Comparison of ENCODE assay signal across 1 cellular context in the genomic region with DNA sequence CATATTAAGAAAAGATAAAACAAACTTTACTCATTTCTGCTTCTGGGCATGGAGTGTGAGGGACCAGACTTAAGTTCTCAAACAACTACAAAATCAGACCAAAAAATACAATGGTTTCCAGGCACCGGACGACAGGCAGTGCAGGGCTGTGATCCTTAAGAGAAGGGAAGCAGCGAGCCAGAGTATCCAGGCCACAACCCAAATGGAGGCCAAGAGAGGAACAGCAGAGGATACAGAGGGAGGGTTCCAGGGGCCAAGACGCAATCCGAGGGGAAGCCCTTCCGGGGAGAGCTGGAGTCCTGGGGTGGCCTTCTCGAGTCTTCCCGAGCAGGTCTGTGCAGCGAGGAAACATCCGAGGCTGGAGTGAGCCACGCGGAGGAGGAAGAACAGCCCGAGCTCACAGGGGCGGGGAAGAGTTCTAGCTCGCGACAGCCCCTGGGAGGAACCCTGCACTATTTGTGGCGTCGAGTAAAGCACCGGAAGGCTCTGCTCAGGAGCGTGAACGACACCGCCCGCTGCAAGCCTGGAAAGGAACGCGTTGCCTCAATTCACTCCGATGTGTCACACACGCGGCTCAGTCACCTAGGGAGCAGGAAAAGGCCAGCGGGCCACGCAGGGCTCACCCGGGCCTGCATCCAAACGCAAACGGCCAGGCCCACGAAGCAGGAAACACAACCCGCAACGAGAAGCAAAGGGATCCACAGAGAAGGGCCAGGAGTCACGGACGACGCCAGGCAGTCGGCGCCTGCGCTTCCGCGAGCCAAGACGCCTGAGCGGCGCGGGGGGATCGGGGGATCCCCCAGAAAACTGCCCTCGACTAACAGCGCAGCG.
TF ChIP-seq lines count a peak whose summit lies in the region.

No MANE protein-coding gene starts in this region.

TF ChIP-seq in HepG2, 621 proteins besides CTCF, POLR2A, EP300 and RAD21 (continued from another document):
- TF ChIP-seq, protein P1, sequence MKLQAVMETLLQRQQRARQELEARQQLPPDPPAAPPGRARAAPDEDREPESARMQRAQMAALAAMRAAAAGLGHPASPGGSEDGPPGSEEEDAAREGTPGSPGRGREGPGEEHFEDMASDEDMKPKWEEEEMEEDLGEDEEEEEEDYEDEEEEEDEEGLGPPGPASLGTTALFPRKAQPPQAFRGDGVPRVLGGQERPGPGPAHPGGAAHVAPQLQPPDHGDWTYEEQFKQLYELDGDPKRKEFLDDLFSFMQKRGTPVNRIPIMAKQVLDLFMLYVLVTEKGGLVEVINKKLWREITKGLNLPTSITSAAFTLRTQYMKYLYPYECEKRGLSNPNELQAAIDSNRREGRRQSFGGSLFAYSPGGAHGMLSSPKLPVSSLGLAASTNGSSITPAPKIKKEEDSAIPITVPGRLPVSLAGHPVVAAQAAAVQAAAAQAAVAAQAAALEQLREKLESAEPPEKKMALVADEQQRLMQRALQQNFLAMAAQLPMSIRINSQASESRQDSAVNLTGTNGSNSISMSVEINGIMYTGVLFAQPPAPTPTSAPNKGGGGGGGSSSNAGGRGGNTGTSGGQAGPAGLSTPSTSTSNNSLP (IDR thresholded peaks at IDR 0.05; ENCODE audit: low read depth, low read length), result no peak
- no peak for TF ChIP-seq ZNF44 (CRISPR knock-in tag; IDR thresholded peaks at IDR 0.05)
